Comparison of ENCODE assay signal across 1 cellular context in the genomic region with DNA sequence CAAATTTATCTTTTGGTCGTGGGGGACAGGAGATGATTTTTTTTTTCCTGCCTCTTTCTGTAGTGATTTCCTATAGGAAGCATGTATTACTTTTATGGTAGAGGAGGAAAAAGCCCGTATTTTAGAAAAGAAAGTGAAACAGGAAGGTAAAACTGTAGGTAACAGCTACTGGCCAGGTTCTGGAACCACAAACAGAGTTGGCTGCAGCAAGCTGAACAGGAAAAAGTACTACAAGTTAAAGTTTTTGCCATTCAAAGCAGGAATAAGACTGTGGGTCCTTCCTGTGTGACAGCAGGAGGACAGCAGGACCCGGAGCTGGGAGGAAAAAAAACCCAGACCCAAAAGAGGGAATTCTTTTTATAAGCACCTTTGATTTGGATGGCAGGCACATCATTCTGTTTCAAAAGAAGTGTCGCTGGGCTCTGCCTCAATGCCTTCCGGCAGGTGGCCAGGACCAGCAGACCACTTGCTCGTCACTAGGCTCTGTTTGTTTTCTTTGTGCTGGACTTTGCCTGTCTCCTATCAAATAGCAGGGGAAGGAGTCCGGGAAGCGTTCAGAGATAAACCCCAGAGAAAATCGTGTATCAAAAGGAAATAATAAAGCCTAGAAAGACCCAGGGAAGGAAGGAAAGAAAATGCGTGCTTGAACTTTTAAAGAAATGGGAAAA.
TF ChIP-seq lines count a peak whose summit lies in the region.

No MANE protein-coding gene starts in this region.

TF ChIP-seq in HepG2, 621 proteins besides CTCF, POLR2A, EP300 and RAD21 (continued from another document):
- no peak for TF ChIP-seq ZBED4 (CRISPR knock-in tag; IDR thresholded peaks at IDR 0.05; ENCODE audit: borderline replicate concordance)
- no peak for TF ChIP-seq KAT2B (IDR thresholded peaks at IDR 0.05; ENCODE audit: borderline replicate concordance, low read depth, low read length)
- no peak for TF ChIP-seq ZNF180 (CRISPR knock-in tag; IDR thresholded peaks at IDR 0.05; ENCODE audit: borderline replicate concordance, low read depth)
- TF ChIP-seq PPARG (CRISPR knock-in tag; conservative IDR thresholded peaks at IDR 0.05), result no peak
- TF ChIP-seq ZMYM3 (CRISPR knock-in tag; IDR thresholded peaks at IDR 0.05), result no peak
- no peak for TF ChIP-seq GLMP (CRISPR knock-in tag; IDR thresholded peaks at IDR 0.05; ENCODE audit: borderline replicate concordance)
